10 cellular contexts compared by ENCODE assay signal in genomic region chr1:12434686-12435085, GRCh38.
DNase-seq lines count a peak whose midpoint lies in the region; ATAC-seq and TF ChIP-seq lines count a peak whose summit lies in the region.
"Had no signal": no experiment of that assay in that cellular context is flagged by ENCODE, and none has a peak within 500 bp of the region (broad histone marks: within the 10 kb centered on the region; RNA-seq: fewer than 3 reads in every experiment).

No MANE protein-coding gene starts in this region.

- no peaks in the 10 kb centered on the region for H4K20me1 ChIP-seq in PC-3 (ENCODE audit: low read length)

- peaks cover 32% of the 10 kb centered on the region for H3K36me3 Mint-ChIP-seq in CD4-positive, alpha-beta T cell (ENCODE audit: low read depth)

- H3K4me1 Mint-ChIP-seq in CD4-positive, alpha-beta T cell (ENCODE audit: low read depth) = peaks cover 66% of the 10 kb centered on the region

- H3K27ac Mint-ChIP-seq in CD4-positive, alpha-beta T cell = peak overlapping the region; percentile 84

- H3K9me2 ChIP-seq in PC-3 (replicated peaks; ENCODE audit: low read length) = no peaks in the 10 kb centered on the region

- H3K4me3 ChIP-seq in PC-3 (ENCODE audit: low read length) (no peak overlapping the region), psoas muscle (no peak overlapping the region)

- peak overlapping the region; percentile 45 for H3K4me2 ChIP-seq in PC-3 (ENCODE audit: low read length)

- H3K27me3 Mint-ChIP-seq in CD4-positive, alpha-beta T cell = no peaks in the 10 kb centered on the region

- intact Hi-C loops in CD4-positive, alpha-beta T cell (cut with DNase I, micrococcal nuclease) = loop anchor here in 1 of 2 experiments (1.0 to 2.0 kb wide), 3 partner anchors 14 to 76 kb away; no protein-coding TSS in a partner anchor
- intact Hi-C loops in PC-3 (cut with micrococcal nuclease) = loop anchor here (2.0 to 5.0 kb wide), 2 partner anchors 54 to 77 kb away; no protein-coding TSS in a partner anchor
- intact Hi-C loops in psoas muscle (cut with DNase I) = no loop called here

- POLR2A ChIA-PET in CD4-positive, alpha-beta T cell (lab: Charles Lee) = interaction anchor here (0.9 to 3.5 kb wide), 10 partner anchors 14 to 184 kb away, joined by 3 to 26 read pairs (median 5); no protein-coding TSS in a partner anchor
- POLR2A ChIA-PET in PC-3 (lab: Charles Lee; ENCODE audit: unreplicated experiment) = no interaction called here

- H3K9me3 Mint-ChIP-seq in CD4-positive, alpha-beta T cell = peaks cover 3% of the 10 kb centered on the region

- H3K9ac ChIP-seq in PC-3 (ENCODE audit: low read length) = no peak overlapping the region
- H3K9ac ChIP-seq: parathyroid adenoma had no signal

- H3K27ac ChIP-seq in CD4-positive, alpha-beta T cell (ENCODE audit: low read depth, low read length) = peak overlapping the region; percentile 9
- peak overlapping the region; percentile 39 for H3K27ac ChIP-seq in PC-3 (ENCODE audit: low read length)
- peak overlapping the region; percentile 58 for H3K27ac ChIP-seq in psoas muscle
- no peak overlapping the region for H3K27ac ChIP-seq in caudate nucleus (ENCODE audit: low read depth, low read length)
- H3K27ac ChIP-seq: parathyroid adenoma had no signal

- peak overlapping the region; percentile 62 for H3K4me3 Mint-ChIP-seq in CD4-positive, alpha-beta T cell
- H3K4me3 Mint-ChIP-seq: endodermal cell had no signal

- H3K27me3 ChIP-seq in CD4-positive, alpha-beta T cell (ENCODE audit: control insufficient read depth, insufficient read depth, low read length) = no peaks in the 10 kb centered on the region
- H3K27me3 ChIP-seq in PC-3 (ENCODE audit: low read length) (no peaks in the 10 kb centered on the region), psoas muscle (ENCODE audit: insufficient read depth in 3 of 3, low read length in 2 of 3) (no peaks in the 10 kb centered on the region)

- 81 to 87% (median 81%) methylated on average over 2 of the region's 2 CpGs for WGBS in psoas muscle, 3 donors

- H2AFZ ChIP-seq in PC-3 (ENCODE audit: low read length) = no peak overlapping the region
- H2AFZ ChIP-seq: parathyroid adenoma had no signal

- H3K79me2 ChIP-seq in PC-3 (ENCODE audit: low read length) = peaks cover 5% of the 10 kb centered on the region; the same call in 1 of the 2 replicates
- H3K79me2 ChIP-seq: parathyroid adenoma had no signal

- no peak for TF ChIP-seq CTCF in CD4-positive, alpha-beta T cell (IDR thresholded peaks at IDR 0.05)
- TF ChIP-seq CTCF in PC-3 (conservative IDR thresholded peaks at IDR 0.05; ENCODE audit: low read depth, low read length) (no peak), psoas muscle (IDR thresholded peaks at IDR 0.05) (no peak)

- no peaks in the 10 kb centered on the region for H3K36me3 ChIP-seq in PC-3 (ENCODE audit: low read depth, low read length)
- peaks cover 0 to 14% of the 10 kb centered on the region in 2 donors for H3K36me3 ChIP-seq in psoas muscle (ENCODE audit: insufficient read depth in 1 of 2, low read depth in 1 of 2)

- ATAC-seq in CD4-positive, alpha-beta T cell (ENCODE audit: poor library complexity) = no peak
- ATAC-seq in PC-3 = no peak
- ATAC-seq in psoas muscle = no peak

- BruUV-seq in PC-3 (replicated peaks; lab: Mats Ljungman, UMichigan) = no TSS peak

- CTCF ChIA-PET in CD4-positive, alpha-beta T cell (lab: Charles Lee) = interaction anchor here (0.8 to 1.3 kb wide), 5 partner anchors 8 to 167 kb away, joined by 3 to 5 read pairs (median 4); no protein-coding TSS in a partner anchor
- CTCF ChIA-PET in PC-3 (lab: Charles Lee) = no interaction called here

- H3K9me3 ChIP-seq in CD4-positive, alpha-beta T cell (ENCODE audit: control insufficient read depth, low read length) = no peaks in the 10 kb centered on the region
- H3K9me3 ChIP-seq in PC-3 (ENCODE audit: low read length) = no peaks in the 10 kb centered on the region
- no peaks in the 10 kb centered on the region for H3K9me3 ChIP-seq in psoas muscle

- no peak for DNase-seq in CD4-positive, alpha-beta T cell
- DNase-seq in PC-3 (no peak), dermis microvascular lymphatic vessel endothelial cell (ENCODE audit: low read depth in 2 of 2) (peak; percentile 43 to 94), psoas muscle (no peak), caudate nucleus (lab: John Stamatoyannopoulos, UW) (no peak), NCI-H1105 (lab: John Stamatoyannopoulos, UW) (no peak), NCI-H510A (lab: John Stamatoyannopoulos, UW) (no peak)
- DNase-seq in stimulated activated CD4-positive, alpha-beta T cell treated with anti-CD3 and anti-CD28 coated beads, Interleukin-4, amount 100 ng/mL, for 4 hours = no peak
- DNase-seq: endodermal cell had no signal

- H3K4me1 ChIP-seq in PC-3 (ENCODE audit: insufficient read depth, low read length) (peaks cover 60% of the 10 kb centered on the region), psoas muscle (peaks cover 33% of the 10 kb centered on the region)
- H3K4me1 ChIP-seq: parathyroid adenoma had no signal

- no peaks in the 10 kb centered on the region for H3F3A ChIP-seq in PC-3 (ENCODE audit: low read length, unreplicated experiment)

Comparison
In these comparisons a context has a peak if more than half of its experiments do, and no peak if none do; other contexts are left out.
1. DNase-seq: peak in dermis microvascular lymphatic vessel endothelial cell (2 of 2); none in CD4-positive, alpha-beta T cell (0 of 10), PC-3 (single experiment), psoas muscle (0 of 2), caudate nucleus (0 of 61), NCI-H1105 (single experiment), NCI-H510A (single experiment) and stimulated activated CD4-positive, alpha-beta T cell treated with anti-CD3 and anti-CD28 coated beads, Interleukin-4, amount 100 ng/mL, for 4 hours (0 of 2).